1 cellular context compared by ENCODE assay signal in the genomic region with DNA sequence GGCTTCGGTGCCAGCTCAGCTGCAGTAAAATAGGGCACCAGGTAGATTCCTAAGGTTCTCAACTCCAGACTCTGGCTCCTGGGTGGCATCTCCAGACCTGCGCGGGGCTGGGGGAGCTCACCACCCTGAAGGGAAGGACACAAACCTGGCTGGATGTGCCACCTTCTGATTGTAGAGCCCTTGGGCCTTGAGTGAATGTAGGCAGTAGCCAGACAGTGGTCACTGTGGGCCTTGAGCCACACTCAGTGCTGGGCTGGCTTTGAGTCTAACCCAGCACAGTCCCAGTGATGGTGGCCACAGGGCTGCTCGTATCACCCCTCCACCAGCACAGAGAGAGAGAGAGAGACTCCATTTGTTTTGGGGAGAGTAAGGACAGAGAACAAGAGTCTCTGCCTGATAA.
TF ChIP-seq lines count a peak whose summit lies in the region.

No MANE protein-coding gene starts in this region.

TF ChIP-seq in K562, 482 proteins besides CTCF, POLR2A, EP300 and RAD21:
- TF ChIP-seq NR2C2 (CRISPR knock-in tag; IDR thresholded peaks at IDR 0.05): no peak
- TF ChIP-seq NR2C2 (tag; IDR thresholded peaks at IDR 0.05): 0 out of 2 replicates have a peak, but pooled peaks have one; percentile 0
- no peak for TF ChIP-seq KAT8 (IDR thresholded peaks at IDR 0.05; ENCODE audit: low read depth)
